8 cellular contexts compared by ENCODE assay signal in genomic region chr11:47152953-47153950, GRCh38. TPM values are rescaled to one million over a fixed set of nuclear protein-coding genes. Genes with fewer than 3 reads are reported as not detected.
DNase-seq lines count a peak whose midpoint lies in the region; ATAC-seq, FAIRE-seq and TF ChIP-seq lines count a peak whose summit lies in the region.

No MANE protein-coding gene starts in this region.

- no peaks in the 10 kb centered on the region for H3K9me3 Mint-ChIP-seq in activated naive CD4-positive, alpha-beta T cell treated with anti-CD3 and anti-CD28 coated beads, Interleukin-2, amount 50 U/mL, for 72 hours

- H3K27me3 ChIP-seq in pancreas: no peaks in the 10 kb centered on the region

- H3K27ac Mint-ChIP-seq in activated naive CD4-positive, alpha-beta T cell treated with anti-CD3 and anti-CD28 coated beads, Interleukin-2, amount 50 U/mL, for 72 hours: peak overlapping the region; percentile 49 to 92

- DNase-seq in NCI-H1436 (lab: John Stamatoyannopoulos, UW) (peak; percentile 66), NCI-H1436 treated with DMSO at 0.1 percent for 48 hours (lab: John Stamatoyannopoulos, UW) (no peak), LNCaP clone FGC (ENCODE audit: low read depth) (peak; percentile 47), RWPE1 (ENCODE audit: low spot score) (peak; percentile 82), glomerular visceral epithelial cell (ENCODE audit: extremely low spot score) (peak; percentile 76), pancreas (peak; percentile 81 to 94 (median 89))
- DNase-seq in activated naive CD4-positive, alpha-beta T cell treated with anti-CD3 and anti-CD28 coated beads, Interleukin-2, amount 50 U/mL, for 72 hours (ENCODE audit: low spot score in 2 of 2): peak in 1 of 2 donors; percentile 64

- intact Hi-C loops in pancreas (cut with DNase I): loop anchor here in 1 of 3 donors (10.0 kb wide), 1 partner anchor 138 kb away; no protein-coding TSS in a partner anchor

- no peak overlapping the region for H3K4me3 ChIP-seq in LNCaP clone FGC (ENCODE audit: low read depth, low read length)
- H3K4me3 ChIP-seq in pancreas: no peak overlapping the region

- TF ChIP-seq CTCF in LNCaP clone FGC (IDR thresholded peaks at IDR 0.05; ENCODE audit: control insufficient read depth, extremely low read depth, insufficient read depth) (peak; percentile 97), RWPE1 (conservative IDR thresholded peaks at IDR 0.05; ENCODE audit: low read depth) (peak; percentile 97), pancreas (IDR thresholded peaks at IDR 0.05) (peak; percentile 79 to 97 (median 92))

- ATAC-seq in activated naive CD4-positive, alpha-beta T cell treated with anti-CD3 and anti-CD28 coated beads, Interleukin-2, amount 50 U/mL, for 72 hours: peak; percentile 55 to 66
- peak; percentile 64 to 89 (median 80) for ATAC-seq in pancreas
- no peak for ATAC-seq in HG02571 (IDR thresholded peaks at IDR 0.05; ENCODE audit: unreplicated experiment)

- 32 to 33% methylated on average over 11 of the region's 11 CpGs for WGBS in pancreas, 2 donors

- H3K36me3 ChIP-seq in pancreas: no peaks in the 10 kb centered on the region

- no peaks in the 10 kb centered on the region for H3K36me3 Mint-ChIP-seq in activated naive CD4-positive, alpha-beta T cell treated with anti-CD3 and anti-CD28 coated beads, Interleukin-2, amount 50 U/mL, for 72 hours

- FAIRE-seq in pancreas (lab: Jason Lieb, UNC): no peak

- peaks cover 5 to 32% (median 28%) of the 10 kb centered on the region in 3 donors for H3K4me1 ChIP-seq in pancreas

- H3K27ac ChIP-seq in RWPE1: peak overlapping the region; percentile 17; the same call in 1 of the 2 replicates
- H3K27ac ChIP-seq in pancreas: peak overlapping the region in 3 of 4 donors; percentile 41 to 74 (median 49)

- POLR2A ChIA-PET in RWPE1 (lab: Yijun Ruan, JAX; ENCODE audit: low non-redundant PET): no interaction called here

- H3K9me3 ChIP-seq in pancreas: no peaks in the 10 kb centered on the region

- CTCF ChIA-PET in RWPE1 (lab: Yijun Ruan, JAX): interaction anchor here (0.6 to 2.0 kb wide), 37 partner anchors 8 to 823 kb away, joined by 3 to 14 read pairs (median 4); partner anchors contain the start of genes CSTPP1 and LRP4

RNA-seq across cellular contexts. Expression of gene ARFGAP2, which starts 23.4 kb away (rescaled TPM):
- 100 to 1,000 TPM in 1 of 2 donors, 10 to 100 TPM in 1; 84.8 to 125 TPM for total RNA-seq in activated naive CD4-positive, alpha-beta T cell treated with anti-CD3 and anti-CD28 coated beads, Interleukin-2, amount 50 U/mL, for 72 hours
- total RNA-seq in pancreas: 10 to 100 TPM; 40.1 to 67.5 (median 61.4) TPM
- 10 to 100 TPM; 73.1 to 78.9 TPM for polyA plus RNA-seq in pancreas

RNA-seq across cellular contexts. Expression of gene PACSIN3, which starts 33.0 kb away (rescaled TPM):
- 10 to 100 TPM; 10.5 to 17.1 TPM for total RNA-seq in activated naive CD4-positive, alpha-beta T cell treated with anti-CD3 and anti-CD28 coated beads, Interleukin-2, amount 50 U/mL, for 72 hours
- 10 to 100 TPM; 16.5 to 39.9 (median 29.6) TPM for total RNA-seq in pancreas
- 10 to 100 TPM; 28.1 to 31.3 TPM for polyA plus RNA-seq in pancreas
